In genomic region chr16:2907089-2907735, GRCh38 we compare ENCODE assay signal across 10 cellular contexts. TPM values are rescaled to one million over a fixed set of nuclear protein-coding genes. Genes with fewer than 3 reads are reported as not detected.
DNase-seq lines count a peak whose midpoint lies in the region; ATAC-seq and TF ChIP-seq lines count a peak whose summit lies in the region.
"Not testable (repeated sequence)": the region's sequence is repeated elsewhere in the genome, so short reads cannot be mapped to it uniquely, and the experiment has no call there.
"Had no signal": no experiment of that assay in that cellular context is flagged by ENCODE, and none has a peak within 500 bp of the region (broad histone marks: within the 10 kb centered on the region; RNA-seq: fewer than 3 reads in every experiment).

No MANE protein-coding gene starts in this region.

- H3K27ac ChIP-seq in 22Rv1: peak overlapping the region; percentile 40

- peak; percentile 92 for TF ChIP-seq CTCF in 22Rv1 (IDR thresholded peaks at IDR 0.05)
- peak; percentile 56 for TF ChIP-seq CTCF in GM12864 (IDR thresholded peaks at IDR 0.05; ENCODE audit: low read depth, low read length, missing control alignments)
- peak; percentile 44 for TF ChIP-seq CTCF in kidney epithelial cell (IDR thresholded peaks at IDR 0.05; ENCODE audit: insufficient read depth, low read length, poor library complexity, severe bottlenecking)

- H3K36me3 Mint-ChIP-seq in activated T-helper 17 cell treated with anti-CD3 and anti-CD28 coated beads, Interleukin-2, amount 50 U/mL, for 72 hours (ENCODE audit: low read depth): not testable (repeated sequence)

- not testable (repeated sequence) for H3K27me3 Mint-ChIP-seq in activated T-helper 17 cell treated with anti-CD3 and anti-CD28 coated beads, Interleukin-2, amount 50 U/mL, for 72 hours

- not testable (repeated sequence) for H3K36me3 ChIP-seq in kidney epithelial cell (ENCODE audit: control insufficient read depth, insufficient read depth, low read length)

- not testable (repeated sequence) for H3K9me3 Mint-ChIP-seq in activated T-helper 17 cell treated with anti-CD3 and anti-CD28 coated beads, Interleukin-2, amount 50 U/mL, for 72 hours

- H3K4me1 Mint-ChIP-seq in activated T-helper 17 cell treated with anti-CD3 and anti-CD28 coated beads, Interleukin-2, amount 50 U/mL, for 72 hours: peaks cover 20% of the 10 kb centered on the region

- not testable (repeated sequence) for DNase-seq in GM12864 (ENCODE audit: low read depth); kidney epithelial cell (ENCODE audit: low read depth)
- DNase-seq in NCI-H146 (lab: John Stamatoyannopoulos, UW): peak; percentile 48
- peak in 4 of 5 donors; percentile 38 to 43 (median 41) for DNase-seq in T-helper 1 cell
- DNase-seq in effector CD8-positive, alpha-beta T cell (lab: John Stamatoyannopoulos, UW): peak; percentile 27
- peak; percentile 56 for DNase-seq in retina

- not testable (repeated sequence) for H3K27ac Mint-ChIP-seq in activated T-helper 17 cell treated with anti-CD3 and anti-CD28 coated beads, Interleukin-2, amount 50 U/mL, for 72 hours

- ATAC-seq in activated T-helper 17 cell treated with anti-CD3 and anti-CD28 coated beads, Interleukin-2, amount 50 U/mL, for 72 hours (replicated peaks): not testable (repeated sequence)

- not testable (repeated sequence) for H3K4me3 ChIP-seq in GM12864 (ENCODE audit: low read depth, low read length); kidney epithelial cell (ENCODE audit: low read depth, low read length)

- peak overlapping the region; percentile 92 for H3K4me3 Mint-ChIP-seq in activated T-helper 17 cell treated with anti-CD3 and anti-CD28 coated beads, Interleukin-2, amount 50 U/mL, for 72 hours

- H3K27me3 ChIP-seq in kidney epithelial cell (ENCODE audit: control insufficient read depth, insufficient read depth, low read length): not testable (repeated sequence)

RNA-seq across cellular contexts. Expression of gene FLYWCH1, which starts 4.5 kb away (rescaled TPM):
- 10 to 100 TPM; 52.4 to 61.1 TPM for total RNA-seq in activated T-helper 17 cell treated with anti-CD3 and anti-CD28 coated beads, Interleukin-2, amount 50 U/mL, for 72 hours
- total RNA-seq in kidney epithelial cell: 48.4 and 66.1 TPM in 2 replicates

RNA-seq across cellular contexts. Expression of gene FLYWCH2, which starts 24.2 kb away (rescaled TPM):
- 10 to 100 TPM; 13.5 to 14.6 TPM for total RNA-seq in activated T-helper 17 cell treated with anti-CD3 and anti-CD28 coated beads, Interleukin-2, amount 50 U/mL, for 72 hours
- 58.6 and 69.5 TPM in 2 replicates for total RNA-seq in kidney epithelial cell

RNA-seq across cellular contexts. Expression of gene PRSS22, which starts 49.2 kb away (rescaled TPM):
- total RNA-seq in activated T-helper 17 cell treated with anti-CD3 and anti-CD28 coated beads, Interleukin-2, amount 50 U/mL, for 72 hours: 1 to 10 TPM in 1 of 2 donors, not detected in 1; 1.9 TPM
- total RNA-seq in kidney epithelial cell: 71.8 and 76.0 TPM in 2 replicates
- total RNA-seq: aorta, temporal lobe had no signal

RNA-seq across cellular contexts. Expression of gene KREMEN2, which starts 56.9 kb away (rescaled TPM):
- total RNA-seq in activated T-helper 17 cell treated with anti-CD3 and anti-CD28 coated beads, Interleukin-2, amount 50 U/mL, for 72 hours: not detected
- 0.04 and 1.3 TPM in 2 replicates for total RNA-seq in kidney epithelial cell
- total RNA-seq: aorta had no signal

Comparison
In these comparisons a context has a peak if more than half of its experiments do, and no peak if none do; other contexts are left out.
1. RNA of gene PRSS22, which starts 49.2 kb away (total RNA-seq): 71.8 to 76.0 TPM in kidney epithelial cell; 1.9 TPM in activated T-helper 17 cell treated with anti-CD3 and anti-CD28 coated beads, Interleukin-2, amount 50 U/mL, for 72 hours; every median in the first group is over 10 times any median in the second.
2. Peak in every context shown above with its lines, with median percentiles within 50 percentile points of each other: CTCF ChIP-seq.